16 cellular contexts compared by ENCODE assay signal in the genomic region with DNA sequence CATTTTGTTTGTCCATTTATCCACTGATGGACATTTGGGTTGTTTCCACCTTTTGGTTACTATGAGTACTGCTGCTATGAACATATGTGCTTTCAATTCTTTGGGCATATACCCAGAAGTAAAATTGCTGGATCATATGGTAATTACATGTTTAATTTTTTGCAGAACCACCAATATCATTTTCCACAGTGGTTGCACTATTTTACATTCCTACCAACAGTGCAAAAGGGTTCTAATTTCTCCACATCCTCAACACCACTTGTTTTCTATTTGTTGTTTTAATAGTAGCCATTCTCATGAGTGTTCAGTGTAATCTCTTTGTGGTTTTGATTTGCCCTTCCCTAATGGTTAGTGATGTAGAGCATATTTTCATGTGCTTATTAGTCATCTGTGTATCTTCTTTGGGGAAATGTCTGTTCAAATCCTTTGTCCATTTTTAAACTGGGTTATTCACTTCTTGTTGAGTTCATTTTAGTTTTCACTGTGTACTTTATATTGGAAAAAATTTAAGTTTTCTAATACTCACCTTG.
A peak's percentile ranks its signal among the peaks of the same experiment; 100 is the strongest.
DNase-seq lines count a peak whose midpoint lies in the region; TF ChIP-seq lines count a peak whose summit lies in the region.
"Had no signal": no experiment of that assay in that cellular context is flagged by ENCODE, and none has a peak within 500 bp of the region (broad histone marks: within the 10 kb centered on the region; RNA-seq: fewer than 3 reads in every experiment).

No MANE protein-coding gene starts in this region.

- H3K9me3 Mint-ChIP-seq in HFFc6, result no peaks in the 10 kb centered on the region
- peaks cover 7% of the 10 kb centered on the region for H3K9me3 Mint-ChIP-seq in glutamatergic neuron (ENCODE audit: unreplicated experiment)
- H3K9me3 Mint-ChIP-seq: central memory CD8-positive, alpha-beta T cell; T-helper 1 cell treated with Interleukin-12 subunit alpha and Interleukin-12 subunit beta and Interleukin-4 antibody, amounts not matched to agents 30 μg/mL and 1 μg/mL, for 36 hours had no signal

- H3K4me1 Mint-ChIP-seq in HFFc6 (ENCODE audit: low read depth) (peaks cover 13% of the 10 kb centered on the region), glutamatergic neuron (ENCODE audit: low read depth, unreplicated experiment) (peaks cover 4% of the 10 kb centered on the region)
- H3K4me1 Mint-ChIP-seq: central memory CD8-positive, alpha-beta T cell had no signal

- H3K4me3 Mint-ChIP-seq in HFFc6 (no peak overlapping the region), glutamatergic neuron (ENCODE audit: unreplicated experiment) (no peak overlapping the region)
- H3K4me3 Mint-ChIP-seq: central memory CD8-positive, alpha-beta T cell; T-helper 1 cell treated with Interleukin-12 subunit alpha and Interleukin-12 subunit beta and Interleukin-4 antibody, amounts not matched to agents 30 μg/mL and 1 μg/mL, for 36 hours had no signal

- TF ChIP-seq CTCF in HFFc6 (IDR thresholded peaks at IDR 0.05) (peak; percentile 60), glutamatergic neuron (IDR thresholded peaks at IDR 0.05; ENCODE audit: partially characterized antibody, unreplicated experiment) (peak; percentile 18)

- H3K27ac Mint-ChIP-seq in HFFc6, result peak overlapping the region; percentile 52; the same call in 1 of the 2 replicates
- H3K27ac Mint-ChIP-seq in glutamatergic neuron (ENCODE audit: unreplicated experiment), result no peak overlapping the region
- H3K27ac Mint-ChIP-seq: T-helper 1 cell treated with Interleukin-12 subunit alpha and Interleukin-12 subunit beta and Interleukin-4 antibody, amounts not matched to agents 30 μg/mL and 1 μg/mL, for 36 hours had no signal

- DNase-seq in AG08395 (ENCODE audit: low spot score) (peak; percentile 19), HFFc6 (peak; percentile 77), astrocyte of the hippocampus (ENCODE audit: low read depth, low spot score) (peak; percentile 50), glutamatergic neuron (no peak), substantia nigra (lab: John Stamatoyannopoulos, UW) (no peak), UCSD-AML1 (lab: John Stamatoyannopoulos, UW; ENCODE audit: unreplicated experiment) (no peak)
- no peak for DNase-seq in activated effector memory CD4-positive, alpha-beta T cell treated with anti-CD3 and anti-CD28 coated beads, Interleukin-2, amount 50 U/mL, for 16 hours
- DNase-seq in activated CD8-positive, alpha-beta memory T cell treated with anti-CD3 and anti-CD28 coated beads for 24 hours, result no peak
- DNase-seq: activated CD4-positive, alpha-beta T cell treated with anti-CD3 and anti-CD28 coated beads, Interleukin-2, amount 50 U/mL, for 1 hour; esophagus squamous epithelium; islet precursor cell; MG63; OCI-M1; stomach had no signal

- H3K27me3 Mint-ChIP-seq in HFFc6 (ENCODE audit: insufficient read depth), result no peaks in the 10 kb centered on the region
- no peaks in the 10 kb centered on the region for H3K27me3 Mint-ChIP-seq in glutamatergic neuron (ENCODE audit: unreplicated experiment)
- H3K27me3 Mint-ChIP-seq: central memory CD8-positive, alpha-beta T cell had no signal

- H3K36me3 Mint-ChIP-seq in HFFc6 (ENCODE audit: low read depth), result peaks cover 11% of the 10 kb centered on the region
- H3K36me3 Mint-ChIP-seq in glutamatergic neuron (ENCODE audit: unreplicated experiment), result peaks cover 15% of the 10 kb centered on the region

- no peak overlapping the region for H3K27ac ChIP-seq in substantia nigra (ENCODE audit: low read depth, low read length, poor library complexity, severe bottlenecking)
- H3K27ac ChIP-seq: esophagus squamous epithelium, stomach had no signal

Comparison
In these comparisons a context has a peak if more than half of its experiments do, and no peak if none do; other contexts are left out.
1. DNase-seq: peak in AG08395 (single experiment), HFFc6 (single experiment) and astrocyte of the hippocampus (single experiment); none in glutamatergic neuron (single experiment), activated effector memory CD4-positive, alpha-beta T cell treated with anti-CD3 and anti-CD28 coated beads, Interleukin-2, amount 50 U/mL, for 16 hours (single experiment), substantia nigra (0 of 49), activated CD8-positive, alpha-beta memory T cell treated with anti-CD3 and anti-CD28 coated beads for 24 hours (single experiment) and UCSD-AML1 (single experiment).